Comparison of ENCODE assay signal across 8 cellular contexts in genomic region chr1:169550294-169550693, GRCh38. TPM values are rescaled to one million over a fixed set of nuclear protein-coding genes. Genes with fewer than 3 reads are reported as not detected.
DNase-seq lines count a peak whose midpoint lies in the region; ATAC-seq, FAIRE-seq and TF ChIP-seq lines count a peak whose summit lies in the region.

No MANE protein-coding gene starts in this region.

- H3K27ac Mint-ChIP-seq in brain = peak overlapping the region in 1 of 5 experiments; percentile 3

- intact Hi-C loops in uterus (cut with DNase I; ENCODE audit: low total_unique reads) = no loop called here

- DNase-seq in DMS53 treated with DMSO at 0.1 percent for 48 hours (lab: John Stamatoyannopoulos, UW; ENCODE audit: unreplicated experiment) = peak; percentile 60
- no peak for DNase-seq in H54 (ENCODE audit: insufficient read length, low spot score)
- peak; percentile 47 for DNase-seq in NCI-H345 (lab: John Stamatoyannopoulos, UW)
- peak; percentile 58 for DNase-seq in kidney glomerular epithelial cell (lab: John Stamatoyannopoulos, UW)
- no peak for DNase-seq in uterus

- no peaks in the 10 kb centered on the region for H3K4me1 ChIP-seq in uterus

- H3K27me3 ChIP-seq in uterus = no peaks in the 10 kb centered on the region

- H3K36me3 ChIP-seq in uterus = no peaks in the 10 kb centered on the region

- H3K27ac ChIP-seq in uterus = no peak overlapping the region

- no peak overlapping the region for H3K4me3 Mint-ChIP-seq in brain

- H3K27me3 Mint-ChIP-seq in brain = peaks cover 7% of the 10 kb centered on the region

- H3K4me1 Mint-ChIP-seq in brain = no peaks in the 10 kb centered on the region

- peak; percentile 86 for FAIRE-seq in H54 (lab: Jason Lieb, UNC)

- TF ChIP-seq POLR2A in H54 (IDR thresholded peaks at IDR 0.05; ENCODE audit: low read depth, low read length) (no peak), uterus (IDR thresholded peaks at IDR 0.05) (no peak)

- H3K4me3 ChIP-seq in uterus = no peak overlapping the region

- no peak for ATAC-seq in GM19023 (IDR thresholded peaks at IDR 0.05; ENCODE audit: unreplicated experiment)
- ATAC-seq in HG03342 (IDR thresholded peaks at IDR 0.05; ENCODE audit: unreplicated experiment) = no peak

- H3K9me3 ChIP-seq in uterus = no peaks in the 10 kb centered on the region

- no peaks in the 10 kb centered on the region for H3K9me3 Mint-ChIP-seq in brain

- no peaks in the 10 kb centered on the region for H3K36me3 Mint-ChIP-seq in brain

- TF ChIP-seq CTCF in brain (conservative IDR thresholded peaks at IDR 0.05) = peak; percentile 49 to 62
- peak; percentile 31 to 55 (median 42) for TF ChIP-seq CTCF in uterus (IDR thresholded peaks at IDR 0.05)

RNA-seq across cellular contexts. Expression of gene F5, which starts 36.0 kb away (rescaled TPM):
- polyA plus RNA-seq in brain (ENCODE audit: insufficient read depth, low read depth, low replicate concordance) = 0.83 TPM
- total RNA-seq in uterus = 1 to 10 TPM in 1 of 4 donors, under 1 TPM in 2, not detected in 1; under 0.01 to 1.3 (median 0.43) TPM

Comparison
In these comparisons a context has a peak if more than half of its experiments do, and no peak if none do; other contexts are left out.
1. DNase-seq: peak in DMS53 treated with DMSO at 0.1 percent for 48 hours (single experiment), NCI-H345 (single experiment) and kidney glomerular epithelial cell (single experiment); none in H54 (single experiment) and uterus (0 of 2).